8 cellular contexts compared by ENCODE assay signal in the genomic region with DNA sequence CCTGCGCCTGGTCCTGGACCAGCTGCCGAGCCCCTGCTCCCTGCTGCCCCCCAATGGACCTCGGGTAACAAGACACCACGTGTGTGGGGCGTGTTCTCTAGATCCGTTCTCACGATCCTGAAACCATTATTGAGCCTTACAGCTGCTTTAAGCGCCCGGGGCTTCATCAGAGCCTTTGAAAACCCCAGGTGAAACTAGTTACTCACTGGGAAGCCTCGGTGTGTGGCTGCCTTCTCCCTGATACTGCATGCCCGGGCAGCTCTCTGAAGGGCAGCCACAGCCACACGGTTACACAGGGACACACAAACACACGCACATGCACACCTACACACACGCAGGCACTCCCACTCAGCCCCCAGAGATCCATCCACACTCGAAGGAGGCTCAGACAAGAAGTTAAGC. TPM values are rescaled to one million over a fixed set of nuclear protein-coding genes. Genes with fewer than 3 reads are reported as not detected.
DNase-seq lines count a peak whose midpoint lies in the region; ATAC-seq and TF ChIP-seq lines count a peak whose summit lies in the region.

No MANE protein-coding gene starts in this region.

- H3K23ac ChIP-seq in mesenchymal stem cell (ENCODE audit: low read length in 2 of 2), result no peak overlapping the region

- H3K79me1 ChIP-seq in mesenchymal stem cell (replicated peaks; ENCODE audit: low read length, poor library complexity, severe bottlenecking), result no peaks in the 10 kb centered on the region

- CTCF ChIA-PET in AG04449 (lab: Yijun Ruan, JAX), result interaction anchor here (0.8 to 4.7 kb wide), 17 partner anchors 9 to 170 kb away, joined by 3 to 31 read pairs (median 5); no protein-coding TSS in a partner anchor

- H3K27ac ChIP-seq in mesenchymal stem cell (ENCODE audit: low read length, poor library complexity, severe bottlenecking), result no peak overlapping the region
- H3K27ac ChIP-seq in ascending aorta, result no peak overlapping the region

- peak; percentile 73 for TF ChIP-seq CTCF in AG04449 (IDR thresholded peaks at IDR 0.05; ENCODE audit: insufficient read depth, low read length, missing control alignments)
- peak; percentile 82 for TF ChIP-seq CTCF in GM12872 (IDR thresholded peaks at IDR 0.05; ENCODE audit: insufficient read depth, low read depth, low read length)
- no peak for TF ChIP-seq CTCF in ascending aorta (IDR thresholded peaks at IDR 0.05)

- H2BK15ac ChIP-seq in mesenchymal stem cell (ENCODE audit: low read depth, poor library complexity, severe bottlenecking), result no peak overlapping the region

- H3K4me2 ChIP-seq in mesenchymal stem cell (ENCODE audit: low read length, poor library complexity, severe bottlenecking), result peak overlapping the region; percentile 18

- no peak overlapping the region for H2AFZ ChIP-seq in mesenchymal stem cell (ENCODE audit: low read depth, low read length)

- H3K4me1 ChIP-seq in mesenchymal stem cell (ENCODE audit: control insufficient read depth, insufficient read depth, low read depth, low read length) (peaks cover 15% of the 10 kb centered on the region), ascending aorta (no peaks in the 10 kb centered on the region)

- H3K14ac ChIP-seq in mesenchymal stem cell (ENCODE audit: low read length in 2 of 2), result no peak overlapping the region

- H3K9me3 ChIP-seq in mesenchymal stem cell (ENCODE audit: control insufficient read depth, low read length) (no peaks in the 10 kb centered on the region), ascending aorta (no peaks in the 10 kb centered on the region)

- H2AK5ac ChIP-seq in mesenchymal stem cell (ENCODE audit: low read length, severe bottlenecking), result no peak overlapping the region

- intact Hi-C loops in ascending aorta (cut with DNase I), result no loop called here

- H3K9ac ChIP-seq in mesenchymal stem cell (ENCODE audit: low read length), result peak overlapping the region; percentile 41

- peak overlapping the region; percentile 1 to 37 for H3K18ac ChIP-seq in mesenchymal stem cell (ENCODE audit: low read depth in 1 of 2, low read length in 2 of 2)

- 10% methylated on average over 15 of the region's 15 CpGs for WGBS in mesenchymal stem cell

- DNase-seq in AG04449 (ENCODE audit: low read depth, low spot score) (no peak), RPMI8226 (peak; percentile 88), cerebellum (ENCODE audit: low spot score) (peak; percentile 36), mesenchymal stem cell (peak; percentile 65), ascending aorta (ENCODE audit: low spot score in 2 of 2) (no peak), mucosa of gallbladder (ENCODE audit: low spot score) (no peak)

- peak overlapping the region in 1 of 2 experiments; percentile 82 for H2BK12ac ChIP-seq in mesenchymal stem cell (ENCODE audit: low read length in 2 of 2)

- peak; percentile 79 for ATAC-seq in HG03095 (IDR thresholded peaks at IDR 0.05; ENCODE audit: unreplicated experiment)

- H3K27me3 ChIP-seq in mesenchymal stem cell (ENCODE audit: control insufficient read depth in 1 of 2, insufficient read depth in 1 of 2, low read length in 2 of 2) (peaks cover 46 to 59% of the 10 kb centered on the region in 2 experiments), ascending aorta (peaks cover 27% of the 10 kb centered on the region)

- peak overlapping the region; percentile 79 for H4K8ac ChIP-seq in mesenchymal stem cell (ENCODE audit: low read length)

- H3K36me3 ChIP-seq in mesenchymal stem cell (ENCODE audit: control insufficient read depth in 1 of 2, insufficient read depth in 2 of 2, low read depth in 1 of 2, low read length in 2 of 2) (no peaks in the 10 kb centered on the region), ascending aorta (no peaks in the 10 kb centered on the region)

- H3K4ac ChIP-seq in mesenchymal stem cell (ENCODE audit: low read depth in 1 of 2, low read length in 2 of 2), result peak overlapping the region in 1 of 2 experiments; percentile 52

- H2BK5ac ChIP-seq in mesenchymal stem cell (ENCODE audit: low read depth, low read length, poor library complexity, severe bottlenecking), result peak overlapping the region; percentile 8

- no peak overlapping the region for H2BK120ac ChIP-seq in mesenchymal stem cell (ENCODE audit: low read depth, low read length)

- peak overlapping the region; percentile 27; the same call in 1 of the 2 replicates for H3K4me3 ChIP-seq in AG04449 (ENCODE audit: low read depth, low read length)
- H3K4me3 ChIP-seq in mesenchymal stem cell (ENCODE audit: insufficient read depth in 1 of 2, low read depth in 1 of 2, low read length in 2 of 2), result peak overlapping the region in 1 of 2 experiments; percentile 45
- no peak overlapping the region for H3K4me3 ChIP-seq in ascending aorta

- no peak overlapping the region for H4K91ac ChIP-seq in mesenchymal stem cell (ENCODE audit: low read length)

- POLR2A ChIA-PET in AG04449 (lab: Yijun Ruan, JAX), result no interaction called here

RNA-seq across cellular contexts. Expression of gene HES2, which starts 5.3 kb away (rescaled TPM):
- 0.18 TPM for total RNA-seq in cerebellum
- 0.07 TPM for polyA plus RNA-seq in mesenchymal stem cell (2013, experiment 1 of 2)
- 0.05 TPM for polyA plus RNA-seq in mesenchymal stem cell (2013, experiment 2 of 2)
- total RNA-seq in ascending aorta, result not detected
- 0.09 TPM for total RNA-seq in mucosa of gallbladder

RNA-seq across cellular contexts. Expression of gene ESPN, which starts 10.1 kb away (rescaled TPM):
- total RNA-seq in cerebellum (0.18 TPM), ascending aorta (2.2 TPM), mucosa of gallbladder (3.1 TPM)
- 0.06 TPM for polyA plus RNA-seq in mesenchymal stem cell (2013, experiment 1 of 2)
- not detected for polyA plus RNA-seq in mesenchymal stem cell (2013, experiment 2 of 2)

RNA-seq across cellular contexts. Expression of gene ACOT7, which starts 20.9 kb away (rescaled TPM):
- total RNA-seq in cerebellum, result 23.2 TPM
- polyA plus RNA-seq in mesenchymal stem cell (2013, experiment 1 of 2), result 67.2 TPM
- 69.0 TPM for polyA plus RNA-seq in mesenchymal stem cell (2013, experiment 2 of 2)
- 16.1 TPM for total RNA-seq in ascending aorta
- 21.4 TPM for total RNA-seq in mucosa of gallbladder

RNA-seq across cellular contexts. Expression of gene TNFRSF25, which starts 51.5 kb away (rescaled TPM):
- total RNA-seq in cerebellum, result 9.5 TPM
- 2.9 TPM for polyA plus RNA-seq in mesenchymal stem cell (2013, experiment 1 of 2)
- 2.4 TPM for polyA plus RNA-seq in mesenchymal stem cell (2013, experiment 2 of 2)
- total RNA-seq in ascending aorta, result 18.0 TPM
- total RNA-seq in mucosa of gallbladder, result 20.6 TPM

Comparison
In these comparisons a context has a peak if more than half of its experiments do, and no peak if none do; other contexts are left out.
1. DNase-seq: peak in RPMI8226 (single experiment), cerebellum (single experiment) and mesenchymal stem cell (single experiment); none in AG04449 (single experiment), ascending aorta (0 of 2) and mucosa of gallbladder (single experiment).
2. CTCF ChIP-seq: peak in AG04449 (single experiment) and GM12872 (single experiment); none in ascending aorta (0 of 3).